ENCODE assay signal across 1 cellular context in the genomic region with DNA sequence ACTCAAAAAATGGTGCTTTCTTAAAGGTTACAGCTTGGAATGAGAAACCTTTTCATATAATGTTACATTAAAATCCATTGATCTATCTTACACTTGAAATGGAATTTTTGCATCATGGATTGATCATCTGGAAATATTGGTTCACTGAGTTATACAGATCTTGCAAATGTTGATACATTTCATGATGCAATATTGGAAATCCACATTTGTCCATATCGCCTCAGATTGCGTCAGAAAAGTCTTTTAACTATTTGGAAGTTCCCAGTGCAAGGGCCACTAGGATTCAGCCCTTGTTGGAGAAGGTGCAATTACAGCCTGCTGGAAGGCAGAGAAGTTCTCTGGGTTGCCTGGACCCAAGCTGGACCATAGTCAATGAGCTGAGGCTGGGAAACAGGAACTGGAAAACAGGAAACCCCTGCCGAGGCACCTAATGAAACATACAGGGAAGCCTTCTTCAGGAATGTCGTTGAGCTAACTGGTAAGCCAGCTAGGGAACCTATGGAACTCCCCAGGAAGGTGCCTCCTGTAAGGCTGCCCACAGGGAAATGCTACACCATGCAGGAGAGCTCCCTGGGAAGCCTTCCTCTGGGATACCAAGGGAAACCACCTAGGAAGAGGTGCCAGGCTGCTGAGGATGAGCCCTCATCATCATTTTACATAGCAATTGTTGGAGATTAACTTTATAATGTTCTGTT.
TF ChIP-seq lines count a peak whose summit lies in the region.

No MANE protein-coding gene starts in this region.

TF ChIP-seq in HepG2, 621 proteins besides CTCF, POLR2A, EP300 and RAD21 (continued from another document):
- TF ChIP-seq RELA (CRISPR knock-in tag; IDR thresholded peaks at IDR 0.05) (no peak), ZFY (CRISPR knock-in tag; IDR thresholded peaks at IDR 0.05) (no peak), LBX2 (CRISPR knock-in tag; IDR thresholded peaks at IDR 0.05; ENCODE audit: borderline replicate concordance) (no peak)
- TF ChIP-seq, protein P1, sequence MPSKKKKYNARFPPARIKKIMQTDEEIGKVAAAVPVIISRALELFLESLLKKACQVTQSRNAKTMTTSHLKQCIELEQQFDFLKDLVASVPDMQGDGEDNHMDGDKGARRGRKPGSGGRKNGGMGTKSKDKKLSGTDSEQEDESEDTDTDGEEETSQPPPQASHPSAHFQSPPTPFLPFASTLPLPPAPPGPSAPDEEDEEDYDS (CRISPR knock-in tag; IDR thresholded peaks at IDR 0.05): no peak
- TF ChIP-seq, protein P2, sequence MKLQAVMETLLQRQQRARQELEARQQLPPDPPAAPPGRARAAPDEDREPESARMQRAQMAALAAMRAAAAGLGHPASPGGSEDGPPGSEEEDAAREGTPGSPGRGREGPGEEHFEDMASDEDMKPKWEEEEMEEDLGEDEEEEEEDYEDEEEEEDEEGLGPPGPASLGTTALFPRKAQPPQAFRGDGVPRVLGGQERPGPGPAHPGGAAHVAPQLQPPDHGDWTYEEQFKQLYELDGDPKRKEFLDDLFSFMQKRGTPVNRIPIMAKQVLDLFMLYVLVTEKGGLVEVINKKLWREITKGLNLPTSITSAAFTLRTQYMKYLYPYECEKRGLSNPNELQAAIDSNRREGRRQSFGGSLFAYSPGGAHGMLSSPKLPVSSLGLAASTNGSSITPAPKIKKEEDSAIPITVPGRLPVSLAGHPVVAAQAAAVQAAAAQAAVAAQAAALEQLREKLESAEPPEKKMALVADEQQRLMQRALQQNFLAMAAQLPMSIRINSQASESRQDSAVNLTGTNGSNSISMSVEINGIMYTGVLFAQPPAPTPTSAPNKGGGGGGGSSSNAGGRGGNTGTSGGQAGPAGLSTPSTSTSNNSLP (IDR thresholded peaks at IDR 0.05; ENCODE audit: low read depth, low read length): no peak
